In the genomic region with DNA sequence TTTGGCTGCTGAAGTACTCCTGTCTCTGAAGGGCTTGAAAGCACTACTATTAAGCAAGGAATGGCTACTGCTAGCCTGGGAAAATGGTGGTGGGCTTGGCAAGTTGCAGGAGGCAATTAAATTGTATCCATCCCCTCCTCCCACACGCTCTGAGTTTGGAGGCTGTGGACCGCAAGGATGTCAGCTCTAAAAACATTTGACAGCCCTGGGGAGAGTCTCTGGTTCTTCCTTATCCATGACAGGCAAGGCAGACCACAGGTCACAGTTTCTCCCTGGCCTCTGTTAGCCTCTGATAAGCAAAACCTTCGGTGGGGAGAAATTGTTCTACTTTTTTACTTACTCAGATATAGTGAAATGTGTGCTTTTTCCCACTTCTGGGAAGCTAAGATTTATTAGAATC, we compare ENCODE assay signal across 1 cellular context.
A peak's percentile ranks its signal among the peaks of the same experiment; 100 is the strongest.
TF ChIP-seq lines count a peak whose summit lies in the region.

No MANE protein-coding gene starts in this region.

TF ChIP-seq in K562, 482 proteins besides CTCF, POLR2A, EP300 and RAD21 (continued from another document and continues in another):
- TF ChIP-seq, protein P1, sequence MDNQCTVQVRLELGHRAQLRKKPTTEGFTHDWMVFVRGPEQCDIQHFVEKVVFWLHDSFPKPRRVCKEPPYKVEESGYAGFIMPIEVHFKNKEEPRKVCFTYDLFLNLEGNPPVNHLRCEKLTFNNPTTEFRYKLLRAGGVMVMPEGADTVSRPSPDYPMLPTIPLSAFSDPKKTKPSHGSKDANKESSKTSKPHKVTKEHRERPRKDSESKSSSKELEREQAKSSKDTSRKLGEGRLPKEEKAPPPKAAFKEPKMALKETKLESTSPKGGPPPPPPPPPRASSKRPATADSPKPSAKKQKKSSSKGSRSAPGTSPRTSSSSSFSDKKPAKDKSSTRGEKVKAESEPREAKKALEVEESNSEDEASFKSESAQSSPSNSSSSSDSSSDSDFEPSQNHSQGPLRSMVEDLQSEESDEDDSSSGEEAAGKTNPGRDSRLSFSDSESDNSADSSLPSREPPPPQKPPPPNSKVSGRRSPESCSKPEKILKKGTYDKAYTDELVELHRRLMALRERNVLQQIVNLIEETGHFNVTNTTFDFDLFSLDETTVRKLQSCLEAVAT (IDR thresholded peaks at IDR 0.05) = peak in 1 of 2 experiments; percentile 65; a peak in 2 of 4 replicates
- no peak for TF ChIP-seq ZNF717 (CRISPR knock-in tag; IDR thresholded peaks at IDR 0.05)
- peak; percentile 96 for TF ChIP-seq TCF3 (CRISPR knock-in tag; IDR thresholded peaks at IDR 0.05)
- TF ChIP-seq ZNF436 (CRISPR knock-in tag; IDR thresholded peaks at IDR 0.05) = no peak
- 0 out of 2 replicates have a peak, but pooled peaks have one; percentile 34 for TF ChIP-seq MXI1 (IDR thresholded peaks at IDR 0.05; ENCODE audit: low read depth, low read length)
- TF ChIP-seq HDAC2 (IDR thresholded peaks at IDR 0.05) = 0 out of 2 replicates have a peak, but pooled peaks have one; percentile 44
- TF ChIP-seq ZNF197 (CRISPR knock-in tag; IDR thresholded peaks at IDR 0.05; ENCODE audit: low read depth) = peak; percentile 56; the same call in 1 of the 2 replicates
- TF ChIP-seq, protein P2, sequence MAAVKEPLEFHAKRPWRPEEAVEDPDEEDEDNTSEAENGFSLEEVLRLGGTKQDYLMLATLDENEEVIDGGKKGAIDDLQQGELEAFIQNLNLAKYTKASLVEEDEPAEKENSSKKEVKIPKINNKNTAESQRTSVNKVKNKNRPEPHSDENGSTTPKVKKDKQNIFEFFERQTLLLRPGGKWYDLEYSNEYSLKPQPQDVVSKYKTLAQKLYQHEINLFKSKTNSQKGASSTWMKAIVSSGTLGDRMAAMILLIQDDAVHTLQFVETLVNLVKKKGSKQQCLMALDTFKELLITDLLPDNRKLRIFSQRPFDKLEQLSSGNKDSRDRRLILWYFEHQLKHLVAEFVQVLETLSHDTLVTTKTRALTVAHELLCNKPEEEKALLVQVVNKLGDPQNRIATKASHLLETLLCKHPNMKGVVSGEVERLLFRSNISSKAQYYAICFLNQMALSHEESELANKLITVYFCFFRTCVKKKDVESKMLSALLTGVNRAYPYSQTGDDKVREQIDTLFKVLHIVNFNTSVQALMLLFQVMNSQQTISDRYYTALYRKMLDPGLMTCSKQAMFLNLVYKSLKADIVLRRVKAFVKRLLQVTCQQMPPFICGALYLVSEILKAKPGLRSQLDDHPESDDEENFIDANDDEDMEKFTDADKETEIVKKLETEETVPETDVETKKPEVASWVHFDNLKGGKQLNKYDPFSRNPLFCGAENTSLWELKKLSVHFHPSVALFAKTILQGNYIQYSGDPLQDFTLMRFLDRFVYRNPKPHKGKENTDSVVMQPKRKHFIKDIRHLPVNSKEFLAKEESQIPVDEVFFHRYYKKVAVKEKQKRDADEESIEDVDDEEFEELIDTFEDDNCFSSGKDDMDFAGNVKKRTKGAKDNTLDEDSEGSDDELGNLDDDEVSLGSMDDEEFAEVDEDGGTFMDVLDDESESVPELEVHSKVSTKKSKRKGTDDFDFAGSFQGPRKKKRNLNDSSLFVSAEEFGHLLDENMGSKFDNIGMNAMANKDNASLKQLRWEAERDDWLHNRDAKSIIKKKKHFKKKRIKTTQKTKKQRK (IDR thresholded peaks at IDR 0.05; ENCODE audit: borderline replicate concordance, low read depth, low read length) = no peak
- no peak for TF ChIP-seq FOXK2 (conservative IDR thresholded peaks at IDR 0.05 in 1 of 2, IDR thresholded peaks at IDR 0.05 in 1 of 2; ENCODE audit: low read depth in 2 of 2)
- peak; percentile 81 for TF ChIP-seq STAT5A (IDR thresholded peaks at IDR 0.05; ENCODE audit: borderline replicate concordance, low read length)
- TF ChIP-seq DMBX1 (CRISPR knock-in tag; IDR thresholded peaks at IDR 0.05; ENCODE audit: borderline replicate concordance) = peak; percentile 35; the same call in 1 of the 2 replicates
- TF ChIP-seq NR3C1 (CRISPR knock-in tag; IDR thresholded peaks at IDR 0.05) = no peak
- 0 out of 2 replicates have a peak, but pooled peaks have one; percentile 30 for TF ChIP-seq MYC (IDR thresholded peaks at IDR 0.05; ENCODE audit: low read depth, low read length)
- TF ChIP-seq MYC (CRISPR knock-in tag; IDR thresholded peaks at IDR 0.05; ENCODE audit: borderline replicate concordance, low read depth) = no peak
- TF ChIP-seq MYBL2 (IDR thresholded peaks at IDR 0.05; ENCODE audit: low read depth) = no peak
- TF ChIP-seq MYBL2 (CRISPR knock-in tag; IDR thresholded peaks at IDR 0.05; ENCODE audit: borderline replicate concordance) = no peak
- TF ChIP-seq NFIC (IDR thresholded peaks at IDR 0.05) = peak; percentile 67
- TF ChIP-seq, protein P3, sequence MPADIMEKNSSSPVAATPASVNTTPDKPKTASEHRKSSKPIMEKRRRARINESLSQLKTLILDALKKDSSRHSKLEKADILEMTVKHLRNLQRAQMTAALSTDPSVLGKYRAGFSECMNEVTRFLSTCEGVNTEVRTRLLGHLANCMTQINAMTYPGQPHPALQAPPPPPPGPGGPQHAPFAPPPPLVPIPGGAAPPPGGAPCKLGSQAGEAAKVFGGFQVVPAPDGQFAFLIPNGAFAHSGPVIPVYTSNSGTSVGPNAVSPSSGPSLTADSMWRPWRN (IDR thresholded peaks at IDR 0.05; ENCODE audit: low read depth) = peak; percentile 40; the same call in 1 of the 2 replicates
- TF ChIP-seq, protein P4, sequence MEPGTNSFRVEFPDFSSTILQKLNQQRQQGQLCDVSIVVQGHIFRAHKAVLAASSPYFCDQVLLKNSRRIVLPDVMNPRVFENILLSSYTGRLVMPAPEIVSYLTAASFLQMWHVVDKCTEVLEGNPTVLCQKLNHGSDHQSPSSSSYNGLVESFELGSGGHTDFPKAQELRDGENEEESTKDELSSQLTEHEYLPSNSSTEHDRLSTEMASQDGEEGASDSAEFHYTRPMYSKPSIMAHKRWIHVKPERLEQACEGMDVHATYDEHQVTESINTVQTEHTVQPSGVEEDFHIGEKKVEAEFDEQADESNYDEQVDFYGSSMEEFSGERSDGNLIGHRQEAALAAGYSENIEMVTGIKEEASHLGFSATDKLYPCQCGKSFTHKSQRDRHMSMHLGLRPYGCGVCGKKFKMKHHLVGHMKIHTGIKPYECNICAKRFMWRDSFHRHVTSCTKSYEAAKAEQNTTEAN (CRISPR knock-in tag; IDR thresholded peaks at IDR 0.05) = no peak
- TF ChIP-seq, protein P5, sequence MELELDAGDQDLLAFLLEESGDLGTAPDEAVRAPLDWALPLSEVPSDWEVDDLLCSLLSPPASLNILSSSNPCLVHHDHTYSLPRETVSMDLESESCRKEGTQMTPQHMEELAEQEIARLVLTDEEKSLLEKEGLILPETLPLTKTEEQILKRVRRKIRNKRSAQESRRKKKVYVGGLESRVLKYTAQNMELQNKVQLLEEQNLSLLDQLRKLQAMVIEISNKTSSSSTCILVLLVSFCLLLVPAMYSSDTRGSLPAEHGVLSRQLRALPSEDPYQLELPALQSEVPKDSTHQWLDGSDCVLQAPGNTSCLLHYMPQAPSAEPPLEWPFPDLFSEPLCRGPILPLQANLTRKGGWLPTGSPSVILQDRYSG (tag; conservative IDR thresholded peaks at IDR 0.05; ENCODE audit: low read depth) = 0 out of 2 replicates have a peak, but pooled peaks have one; percentile 22
- no peak for TF ChIP-seq ZNF3 (CRISPR knock-in tag; IDR thresholded peaks at IDR 0.05)
- peak; percentile 91 for TF ChIP-seq PML (IDR thresholded peaks at IDR 0.05; ENCODE audit: low read length)
- peak; percentile 83 for TF ChIP-seq SMARCA4 (IDR thresholded peaks at IDR 0.05)
- peak; percentile 49; the same call in 1 of the 2 replicates for TF ChIP-seq FOSL1 (tag; conservative IDR thresholded peaks at IDR 0.05)
- TF ChIP-seq, protein P6, sequence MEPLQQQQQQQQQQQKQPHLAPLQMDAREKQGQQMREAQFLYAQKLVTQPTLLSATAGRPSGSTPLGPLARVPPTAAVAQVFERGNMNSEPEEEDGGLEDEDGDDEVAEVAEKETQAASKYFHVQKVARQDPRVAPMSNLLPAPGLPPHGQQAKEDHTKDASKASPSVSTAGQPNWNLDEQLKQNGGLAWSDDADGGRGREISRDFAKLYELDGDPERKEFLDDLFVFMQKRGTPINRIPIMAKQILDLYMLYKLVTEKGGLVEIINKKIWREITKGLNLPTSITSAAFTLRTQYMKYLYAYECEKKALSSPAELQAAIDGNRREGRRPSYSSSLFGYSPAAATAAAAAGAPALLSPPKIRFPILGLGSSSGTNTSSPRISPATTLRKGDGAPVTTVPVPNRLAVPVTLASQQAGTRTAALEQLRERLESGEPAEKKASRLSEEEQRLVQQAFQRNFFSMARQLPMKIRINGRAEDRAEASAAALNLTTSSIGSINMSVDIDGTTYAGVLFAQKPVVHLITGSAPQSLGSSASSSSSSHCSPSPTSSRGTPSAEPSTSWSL (CRISPR knock-in tag; IDR thresholded peaks at IDR 0.05; ENCODE audit: borderline replicate concordance) = no peak
- TF ChIP-seq, protein P7, sequence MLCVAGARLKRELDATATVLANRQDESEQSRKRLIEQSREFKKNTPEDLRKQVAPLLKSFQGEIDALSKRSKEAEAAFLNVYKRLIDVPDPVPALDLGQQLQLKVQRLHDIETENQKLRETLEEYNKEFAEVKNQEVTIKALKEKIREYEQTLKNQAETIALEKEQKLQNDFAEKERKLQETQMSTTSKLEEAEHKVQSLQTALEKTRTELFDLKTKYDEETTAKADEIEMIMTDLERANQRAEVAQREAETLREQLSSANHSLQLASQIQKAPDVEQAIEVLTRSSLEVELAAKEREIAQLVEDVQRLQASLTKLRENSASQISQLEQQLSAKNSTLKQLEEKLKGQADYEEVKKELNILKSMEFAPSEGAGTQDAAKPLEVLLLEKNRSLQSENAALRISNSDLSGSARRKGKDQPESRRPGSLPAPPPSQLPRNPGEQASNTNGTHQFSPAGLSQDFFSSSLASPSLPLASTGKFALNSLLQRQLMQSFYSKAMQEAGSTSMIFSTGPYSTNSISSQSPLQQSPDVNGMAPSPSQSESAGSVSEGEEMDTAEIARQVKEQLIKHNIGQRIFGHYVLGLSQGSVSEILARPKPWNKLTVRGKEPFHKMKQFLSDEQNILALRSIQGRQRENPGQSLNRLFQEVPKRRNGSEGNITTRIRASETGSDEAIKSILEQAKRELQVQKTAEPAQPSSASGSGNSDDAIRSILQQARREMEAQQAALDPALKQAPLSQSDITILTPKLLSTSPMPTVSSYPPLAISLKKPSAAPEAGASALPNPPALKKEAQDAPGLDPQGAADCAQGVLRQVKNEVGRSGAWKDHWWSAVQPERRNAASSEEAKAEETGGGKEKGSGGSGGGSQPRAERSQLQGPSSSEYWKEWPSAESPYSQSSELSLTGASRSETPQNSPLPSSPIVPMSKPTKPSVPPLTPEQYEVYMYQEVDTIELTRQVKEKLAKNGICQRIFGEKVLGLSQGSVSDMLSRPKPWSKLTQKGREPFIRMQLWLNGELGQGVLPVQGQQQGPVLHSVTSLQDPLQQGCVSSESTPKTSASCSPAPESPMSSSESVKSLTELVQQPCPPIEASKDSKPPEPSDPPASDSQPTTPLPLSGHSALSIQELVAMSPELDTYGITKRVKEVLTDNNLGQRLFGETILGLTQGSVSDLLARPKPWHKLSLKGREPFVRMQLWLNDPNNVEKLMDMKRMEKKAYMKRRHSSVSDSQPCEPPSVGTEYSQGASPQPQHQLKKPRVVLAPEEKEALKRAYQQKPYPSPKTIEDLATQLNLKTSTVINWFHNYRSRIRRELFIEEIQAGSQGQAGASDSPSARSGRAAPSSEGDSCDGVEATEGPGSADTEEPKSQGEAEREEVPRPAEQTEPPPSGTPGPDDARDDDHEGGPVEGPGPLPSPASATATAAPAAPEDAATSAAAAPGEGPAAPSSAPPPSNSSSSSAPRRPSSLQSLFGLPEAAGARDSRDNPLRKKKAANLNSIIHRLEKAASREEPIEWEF (CRISPR knock-in tag; IDR thresholded peaks at IDR 0.05) = peak; percentile 80; the same call in 1 of the 2 replicates
- TF ChIP-seq, protein P8, sequence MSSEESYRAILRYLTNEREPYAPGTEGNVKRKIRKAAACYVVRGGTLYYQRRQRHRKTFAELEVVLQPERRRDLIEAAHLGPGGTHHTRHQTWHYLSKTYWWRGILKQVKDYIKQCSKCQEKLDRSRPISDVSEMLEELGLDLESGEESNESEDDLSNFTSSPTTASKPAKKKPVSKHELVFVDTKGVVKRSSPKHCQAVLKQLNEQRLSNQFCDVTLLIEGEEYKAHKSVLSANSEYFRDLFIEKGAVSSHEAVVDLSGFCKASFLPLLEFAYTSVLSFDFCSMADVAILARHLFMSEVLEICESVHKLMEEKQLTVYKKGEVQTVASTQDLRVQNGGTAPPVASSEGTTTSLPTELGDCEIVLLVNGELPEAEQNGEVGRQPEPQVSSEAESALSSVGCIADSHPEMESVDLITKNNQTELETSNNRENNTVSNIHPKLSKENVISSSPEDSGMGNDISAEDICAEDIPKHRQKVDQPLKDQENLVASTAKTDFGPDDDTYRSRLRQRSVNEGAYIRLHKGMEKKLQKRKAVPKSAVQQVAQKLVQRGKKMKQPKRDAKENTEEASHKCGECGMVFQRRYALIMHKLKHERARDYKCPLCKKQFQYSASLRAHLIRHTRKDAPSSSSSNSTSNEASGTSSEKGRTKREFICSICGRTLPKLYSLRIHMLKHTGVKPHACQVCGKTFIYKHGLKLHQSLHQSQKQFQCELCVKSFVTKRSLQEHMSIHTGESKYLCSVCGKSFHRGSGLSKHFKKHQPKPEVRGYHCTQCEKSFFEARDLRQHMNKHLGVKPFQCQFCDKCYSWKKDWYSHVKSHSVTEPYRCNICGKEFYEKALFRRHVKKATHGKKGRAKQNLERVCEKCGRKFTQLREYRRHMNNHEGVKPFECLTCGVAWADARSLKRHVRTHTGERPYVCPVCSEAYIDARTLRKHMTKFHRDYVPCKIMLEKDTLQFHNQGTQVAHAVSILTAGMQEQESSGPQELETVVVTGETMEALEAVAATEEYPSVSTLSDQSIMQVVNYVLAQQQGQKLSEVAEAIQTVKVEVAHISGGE (CRISPR knock-in tag; IDR thresholded peaks at IDR 0.05) = peak in 1 of 3 experiments; percentile 70; a peak in 1 of 6 replicates
- peak; percentile 40; the same call in 1 of the 2 replicates for TF ChIP-seq RUNX1 (IDR thresholded peaks at IDR 0.05; ENCODE audit: low read depth)
- 0 out of 2 replicates have a peak, but pooled peaks have one; percentile 32 for TF ChIP-seq NBN (IDR thresholded peaks at IDR 0.05; ENCODE audit: low read depth)
- peak; percentile 87 for TF ChIP-seq NCOR1 (IDR thresholded peaks at IDR 0.05)
- TF ChIP-seq ESRRA (IDR thresholded peaks at IDR 0.05; ENCODE audit: borderline replicate concordance, low read depth) = peak; percentile 44; the same call in 1 of the 2 replicates
- TF ChIP-seq ASH1L (IDR thresholded peaks at IDR 0.05; ENCODE audit: borderline replicate concordance, low read depth, partially characterized antibody) = no peak
- peak; percentile 95 for TF ChIP-seq CBFA2T3 (IDR thresholded peaks at IDR 0.05)
- no peak for TF ChIP-seq ZNF551 (CRISPR knock-in tag; IDR thresholded peaks at IDR 0.05)
- TF ChIP-seq TRIM24 (IDR thresholded peaks at IDR 0.05) = peak; percentile 67 to 73; a peak in 3 of 4 replicates
- TF ChIP-seq MAFF (IDR thresholded peaks at IDR 0.05; ENCODE audit: low read length) = peak; percentile 20; the same call in 1 of the 2 replicates
- peak; percentile 86 for TF ChIP-seq MEIS2 (IDR thresholded peaks at IDR 0.05; ENCODE audit: partially characterized antibody)
- peak; percentile 83 for TF ChIP-seq DPF2 (IDR thresholded peaks at IDR 0.05)
- TF ChIP-seq LEF1 (IDR thresholded peaks at IDR 0.05) = peak; percentile 47; the same call in 1 of the 2 replicates
- peak; percentile 74 to 84; a peak in 2 of 4 replicates for TF ChIP-seq TBL1XR1 (IDR thresholded peaks at IDR 0.05; ENCODE audit: low read length in 2 of 2)
- no peak for TF ChIP-seq MCM7 (IDR thresholded peaks at IDR 0.05)
- TF ChIP-seq TAL1 (IDR thresholded peaks at IDR 0.05) = peak; percentile 90
- TF ChIP-seq GABPB2 (CRISPR knock-in tag; conservative IDR thresholded peaks at IDR 0.05) = no peak
- peak; percentile 73; the same call in 1 of the 2 replicates for TF ChIP-seq LCOR (CRISPR knock-in tag; IDR thresholded peaks at IDR 0.05)
- no peak for TF ChIP-seq RFX7 (CRISPR knock-in tag; IDR thresholded peaks at IDR 0.05)
- no peak for TF ChIP-seq YBX1 (IDR thresholded peaks at IDR 0.05)
- no peak for TF ChIP-seq BRF1 (IDR thresholded peaks at IDR 0.05; ENCODE audit: borderline replicate concordance, extremely low read depth, insufficient read length)
